10 cellular contexts compared by ENCODE assay signal in the genomic region with DNA sequence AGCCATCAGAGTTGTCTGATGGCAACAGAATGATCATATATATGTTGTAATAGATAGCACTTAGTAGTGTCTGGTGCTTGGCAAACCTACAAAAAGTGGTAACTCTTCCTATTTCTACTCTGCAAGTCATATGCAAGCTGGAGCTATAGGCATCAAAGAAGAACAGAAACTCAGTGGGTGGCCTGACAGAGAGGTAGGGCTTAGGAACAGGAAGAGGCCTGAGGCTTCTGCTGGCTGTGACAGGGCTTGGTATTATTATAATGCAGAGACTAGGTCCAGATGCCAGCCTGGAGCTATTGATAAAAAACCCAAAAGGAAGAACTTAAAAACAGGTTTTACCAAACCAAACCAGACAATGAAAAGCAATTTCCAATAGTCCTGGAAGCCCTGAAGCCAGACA. TPM values are rescaled to one million over a fixed set of nuclear protein-coding genes. Genes with fewer than 3 reads are reported as not detected.
DNase-seq lines count a peak whose midpoint lies in the region; ATAC-seq, FAIRE-seq and TF ChIP-seq lines count a peak whose summit lies in the region.
"Had no signal": no experiment of that assay in that cellular context is flagged by ENCODE, and none has a peak within 500 bp of the region (broad histone marks: within the 10 kb centered on the region; RNA-seq: fewer than 3 reads in every experiment).

No MANE protein-coding gene starts in this region.

- H3K4me1 ChIP-seq in CD8-positive, alpha-beta T cell (ENCODE audit: insufficient read depth, low read length) = peaks cover 4% of the 10 kb centered on the region

- no peaks in the 10 kb centered on the region for H3K9me3 ChIP-seq in CD8-positive, alpha-beta T cell (ENCODE audit: low read length)
- H3K9me3 ChIP-seq: upper lobe of left lung had no signal

- H3K36me3 ChIP-seq in CD8-positive, alpha-beta T cell (ENCODE audit: insufficient read depth, low read length) = peaks cover 30% of the 10 kb centered on the region

- peak overlapping the region; percentile 83 for H3K27ac Mint-ChIP-seq in CD8-positive, alpha-beta T cell
- H3K27ac Mint-ChIP-seq in activated B cell treated with CpG ODN at 0.5 μM for 24 hours = peak overlapping the region; percentile 71

- H3K9me3 Mint-ChIP-seq in CD8-positive, alpha-beta T cell = no peaks in the 10 kb centered on the region
- H3K9me3 Mint-ChIP-seq in activated B cell treated with CpG ODN at 0.5 μM for 24 hours = no peaks in the 10 kb centered on the region

- POLR2A ChIA-PET in CD8-positive, alpha-beta T cell (lab: Charles Lee) = interaction anchor here (0.9 to 2.2 kb wide), 5 partner anchors 14 to 31 kb away, joined by 3 to 5 read pairs (median 4); a partner anchor contains a TSS
- POLR2A ChIA-PET in activated B cell treated with CpG ODN at 0.5 μM for 24 hours (lab: Charles Lee) = interaction anchor here (0.7 to 3.9 kb wide), 4 partner anchors 12 to 31 kb away, joined by 3 to 57 read pairs (median 8); a partner anchor contains a TSS

- H3K27ac ChIP-seq in CD8-positive, alpha-beta T cell (ENCODE audit: low read depth, low read length) = no peak overlapping the region
- H3K27ac ChIP-seq: upper lobe of left lung had no signal

- H3K36me3 Mint-ChIP-seq in CD8-positive, alpha-beta T cell = peaks cover 75% of the 10 kb centered on the region
- H3K36me3 Mint-ChIP-seq in activated B cell treated with CpG ODN at 0.5 μM for 24 hours (ENCODE audit: low read depth) = peaks cover 64% of the 10 kb centered on the region

- CTCF ChIA-PET in CD8-positive, alpha-beta T cell (lab: Charles Lee) = interaction anchor here (0.6 to 14.8 kb wide), 4 partner anchors 12 to 56 kb away, joined by 3 to 366 read pairs (median 50); a partner anchor contains a TSS
- CTCF ChIA-PET in activated B cell treated with CpG ODN at 0.5 μM for 24 hours (lab: Charles Lee) = interaction anchor here (0.9 to 12.8 kb wide), 3 partner anchors 11 to 31 kb away, joined by 3 to 315 read pairs (median 8); a partner anchor contains a TSS

- no peaks in the 10 kb centered on the region for H3K27me3 Mint-ChIP-seq in CD8-positive, alpha-beta T cell (ENCODE audit: low read depth)
- no peaks in the 10 kb centered on the region for H3K27me3 Mint-ChIP-seq in activated B cell treated with CpG ODN at 0.5 μM for 24 hours

- ATAC-seq in CD8-positive, alpha-beta T cell = no peak
- peak; percentile 47 for ATAC-seq in GM19438 (IDR thresholded peaks at IDR 0.05; ENCODE audit: low read depth, unreplicated experiment)
- peak; percentile 46 for ATAC-seq in HG03342 (IDR thresholded peaks at IDR 0.05; ENCODE audit: unreplicated experiment)
- peak; percentile 42 for ATAC-seq in activated B cell treated with CpG ODN at 0.5 μM for 24 hours (ENCODE audit: low read depth)

- H3K27me3 ChIP-seq in CD8-positive, alpha-beta T cell (ENCODE audit: insufficient read depth, low read length) = no peaks in the 10 kb centered on the region
- H3K27me3 ChIP-seq: upper lobe of left lung had no signal

- no peak overlapping the region for H3K4me3 ChIP-seq in CD8-positive, alpha-beta T cell (ENCODE audit: low read depth, low read length)
- H3K4me3 ChIP-seq: upper lobe of left lung had no signal

- H3K4me3 Mint-ChIP-seq in CD8-positive, alpha-beta T cell = no peak overlapping the region
- peak overlapping the region; percentile 2 for H3K4me3 Mint-ChIP-seq in activated B cell treated with CpG ODN at 0.5 μM for 24 hours

- no peak for DNase-seq in CD8-positive, alpha-beta T cell
- DNase-seq in activated B cell treated with CpG ODN at 0.5 μM for 24 hours (no peak), H4 (ENCODE audit: low spot score) (no peak), D721Med (ENCODE audit: insufficient read length, low spot score) (no peak), foreskin melanocyte (no peak), glomerular visceral epithelial cell (ENCODE audit: extremely low spot score) (no peak)
- DNase-seq: upper lobe of left lung had no signal

- FAIRE-seq in D721Med (lab: Jason Lieb, UNC) = no peak
- FAIRE-seq: G401.6 had no signal

- intact Hi-C loops in CD8-positive, alpha-beta T cell (cut with DNase I, micrococcal nuclease) = no loop called here
- intact Hi-C loops in activated B cell treated with CpG ODN at 0.5 μM for 24 hours (cut with micrococcal nuclease) = loop anchor here (1.0 kb wide), 1 partner anchor 31 kb away; no protein-coding TSS in a partner anchor

- no peak for TF ChIP-seq CTCF in CD8-positive, alpha-beta T cell (IDR thresholded peaks at IDR 0.05)
- TF ChIP-seq CTCF in activated B cell treated with CpG ODN at 0.5 μM for 24 hours (IDR thresholded peaks at IDR 0.05) (no peak), D721Med (IDR thresholded peaks at IDR 0.05; ENCODE audit: insufficient read depth, missing control alignments) (no peak)

- peaks cover 18% of the 10 kb centered on the region for H3K4me1 Mint-ChIP-seq in CD8-positive, alpha-beta T cell (ENCODE audit: low read depth)
- peaks cover 30% of the 10 kb centered on the region for H3K4me1 Mint-ChIP-seq in activated B cell treated with CpG ODN at 0.5 μM for 24 hours

RNA-seq across cellular contexts. Expression of a gene that starts 4.4 kb away (rescaled TPM):
- total RNA-seq in CD8-positive, alpha-beta T cell = 100 to 1,000 TPM; 155 to 166 TPM
- total RNA-seq in activated B cell treated with CpG ODN at 0.5 μM for 24 hours = 136 and 138 TPM in 2 replicates
- total RNA-seq in H4 (2014; rRNA removed; shearing (Covaris generic)) = 24.3 and 40.7 TPM in 2 replicates

RNA-seq across cellular contexts. Expression of a gene that starts 13.5 kb away (rescaled TPM):
- 10 to 100 TPM; 48.9 to 54.8 TPM for total RNA-seq in CD8-positive, alpha-beta T cell
- total RNA-seq in activated B cell treated with CpG ODN at 0.5 μM for 24 hours = 101 and 102 TPM in 2 replicates
- total RNA-seq in H4 (2014; rRNA removed; shearing (Covaris generic)) = 76.5 and 82.1 TPM in 2 replicates

RNA-seq across cellular contexts. Expression of a gene that starts 13.6 kb away (rescaled TPM):
- 1 to 10 TPM; 9.5 to 9.8 TPM for total RNA-seq in CD8-positive, alpha-beta T cell
- total RNA-seq in activated B cell treated with CpG ODN at 0.5 μM for 24 hours = 16.8 and 18.9 TPM in 2 replicates
- 4.5 and 8.4 TPM in 2 replicates for total RNA-seq in H4 (2014; rRNA removed; shearing (Covaris generic))

RNA-seq across cellular contexts. Expression of a gene that starts 28.0 kb away (rescaled TPM):
- 100 to 1,000 TPM in 1 of 2 experiments, 10 to 100 TPM in 1; 95.8 to 101 TPM for total RNA-seq in CD8-positive, alpha-beta T cell
- total RNA-seq in activated B cell treated with CpG ODN at 0.5 μM for 24 hours = 63.2 and 79.5 TPM in 2 replicates
- 5.9 and 11.0 TPM in 2 replicates for total RNA-seq in H4 (2014; rRNA removed; shearing (Covaris generic))

RNA-seq across cellular contexts. Expression of a gene that starts 58.8 kb away (rescaled TPM):
- 1 to 10 TPM in 1 of 2 experiments, under 1 TPM in 1; 0.73 to 1.2 TPM for total RNA-seq in CD8-positive, alpha-beta T cell
- total RNA-seq in activated B cell treated with CpG ODN at 0.5 μM for 24 hours = 0.44 and 0.49 TPM in 2 replicates
- 4.4 and 4.8 TPM in 2 replicates for total RNA-seq in H4 (2014; rRNA removed; shearing (Covaris generic))
